ENCODE assay signal across 1 cellular context in the genomic region with DNA sequence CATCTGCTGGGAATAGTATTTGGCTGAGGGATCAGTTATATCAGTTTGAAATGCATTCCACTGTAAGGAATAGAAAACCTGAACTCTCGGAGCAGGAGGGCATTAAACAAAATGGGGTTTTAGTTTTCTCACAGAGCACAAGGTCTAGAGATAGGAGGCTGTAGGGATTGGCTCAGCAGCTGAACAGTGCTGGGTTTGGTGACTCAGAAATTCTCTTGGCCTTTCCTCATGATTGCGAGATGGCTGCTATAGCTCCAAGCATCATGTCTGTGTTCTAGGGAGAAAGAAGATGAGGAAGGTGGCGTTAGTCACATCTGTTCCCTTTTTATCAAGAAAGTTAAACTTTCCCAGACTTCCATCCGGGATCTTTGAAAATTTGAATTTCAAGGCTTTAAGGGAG.
TF ChIP-seq lines count a peak whose summit lies in the region.

No MANE protein-coding gene starts in this region.

TF ChIP-seq in IMR-90, 13 proteins besides CTCF, POLR2A, EP300 and RAD21 (continued from another document):
- TF ChIP-seq NFE2L2 (IDR thresholded peaks at IDR 0.05; ENCODE audit: low read depth, low read length), result no peak
